In genomic region chr11:5809905-5810792, GRCh38 we compare ENCODE assay signal across 13 cellular contexts.
"Had no signal": no experiment of that assay in that cellular context is flagged by ENCODE, and none has a peak within 500 bp of the region (broad histone marks: within the 10 kb centered on the region; RNA-seq: fewer than 3 reads in every experiment).

No MANE protein-coding gene starts in this region.

- DNase-seq: activated CD4-positive, CD25-positive, alpha-beta regulatory T cell treated with anti-CD3 and anti-CD28 coated beads, Interleukin-2, amount 50 U/mL, for 72 hours; activated effector memory CD4-positive, alpha-beta T cell treated with Interleukin-2 at 50 U/mL for 16 hours; activated T-cell treated with anti-CD3 and anti-CD28 coated beads for 4 hours; mucosa of descending colon; posterior cingulate gyrus; retina; stimulated activated CD4-positive, alpha-beta T cell treated with anti-CD3 and anti-CD28 coated beads, Interleukin-12 subunit alpha, Interleukin-12 subunit beta, amount 100 ng/mL, for 4 hours; stimulated activated CD4-positive, alpha-beta T cell treated with anti-CD3 and anti-CD28 coated beads, Interleukin-2, amount 100 ng/mL, for 24 hours; stimulated activated naive B cell treated with anti-CD40 and anti-IgM and Interleukin-4, amounts not matched to agents 10 μg/mL and 1 μg/mL and 100 μg/mL, for 72 hours; substantia nigra; T-helper 17 cell had no signal

- H3K27ac Mint-ChIP-seq: T-helper 17 cell had no signal

- H3K36me3 Mint-ChIP-seq: activated naive CD4-positive, alpha-beta T cell treated with anti-CD3 and anti-CD28 coated beads, Interleukin-2, amount 50 U/mL, for 72 hours; naive thymus-derived CD4-positive, alpha-beta T cell; stimulated activated naive B cell treated with anti-CD40 and anti-IgM and Interleukin-4, amounts not matched to agents 10 μg/mL and 1 μg/mL and 100 μg/mL, for 72 hours had no signal

- H3K9me3 Mint-ChIP-seq: activated naive CD4-positive, alpha-beta T cell treated with anti-CD3 and anti-CD28 coated beads, Interleukin-2, amount 50 U/mL, for 72 hours; naive thymus-derived CD4-positive, alpha-beta T cell; stimulated activated naive B cell treated with anti-CD40 and anti-IgM and Interleukin-4, amounts not matched to agents 10 μg/mL and 1 μg/mL and 100 μg/mL, for 72 hours had no signal
